Comparison of ENCODE assay signal across 2 cellular contexts in genomic region chr11:35038211-35038930, GRCh38.
TF ChIP-seq lines count a peak whose summit lies in the region.

No MANE protein-coding gene starts in this region.

TF ChIP-seq in GM12878, 131 proteins besides CTCF, POLR2A, EP300 and RAD21:
- TF ChIP-seq YBX1 (IDR thresholded peaks at IDR 0.05) (no peak), RUNX3 (IDR thresholded peaks at IDR 0.05; ENCODE audit: low read length) (no peak), MTA2 (IDR thresholded peaks at IDR 0.05; ENCODE audit: low read depth) (no peak), PML (IDR thresholded peaks at IDR 0.05; ENCODE audit: low read length) (no peak), CREB1 (IDR thresholded peaks at IDR 0.05; ENCODE audit: low read depth) (no peak), BACH1 (IDR thresholded peaks at IDR 0.05; ENCODE audit: borderline replicate concordance) (no peak), ZBTB33 (IDR thresholded peaks at IDR 0.05) (no peak), NFIC (IDR thresholded peaks at IDR 0.05; ENCODE audit: low read depth, low read length) (no peak), E2F8 (IDR thresholded peaks at IDR 0.05; ENCODE audit: low read depth, partially characterized antibody) (no peak), CBFB (IDR thresholded peaks at IDR 0.05; ENCODE audit: low read depth) (no peak), HDGF (IDR thresholded peaks at IDR 0.05) (no peak)

TF ChIP-seq in HepG2, 621 proteins besides CTCF, POLR2A, EP300 and RAD21:
- TF ChIP-seq MAFG (CRISPR knock-in tag; IDR thresholded peaks at IDR 0.05): no peak
- TF ChIP-seq SOX13 (IDR thresholded peaks at IDR 0.05): no peak
- TF ChIP-seq SOX13 (CRISPR knock-in tag; conservative IDR thresholded peaks at IDR 0.05 in 1 of 2, IDR thresholded peaks at IDR 0.05 in 1 of 2): no peak
- no peak for TF ChIP-seq TCF7 (IDR thresholded peaks at IDR 0.05; ENCODE audit: low read depth)
- no peak for TF ChIP-seq KDM2A (CRISPR knock-in tag; IDR thresholded peaks at IDR 0.05; ENCODE audit: borderline replicate concordance, low read depth)
- no peak for TF ChIP-seq ZNF83 (CRISPR knock-in tag; IDR thresholded peaks at IDR 0.05; ENCODE audit: borderline replicate concordance)
- TF ChIP-seq, protein P1, sequence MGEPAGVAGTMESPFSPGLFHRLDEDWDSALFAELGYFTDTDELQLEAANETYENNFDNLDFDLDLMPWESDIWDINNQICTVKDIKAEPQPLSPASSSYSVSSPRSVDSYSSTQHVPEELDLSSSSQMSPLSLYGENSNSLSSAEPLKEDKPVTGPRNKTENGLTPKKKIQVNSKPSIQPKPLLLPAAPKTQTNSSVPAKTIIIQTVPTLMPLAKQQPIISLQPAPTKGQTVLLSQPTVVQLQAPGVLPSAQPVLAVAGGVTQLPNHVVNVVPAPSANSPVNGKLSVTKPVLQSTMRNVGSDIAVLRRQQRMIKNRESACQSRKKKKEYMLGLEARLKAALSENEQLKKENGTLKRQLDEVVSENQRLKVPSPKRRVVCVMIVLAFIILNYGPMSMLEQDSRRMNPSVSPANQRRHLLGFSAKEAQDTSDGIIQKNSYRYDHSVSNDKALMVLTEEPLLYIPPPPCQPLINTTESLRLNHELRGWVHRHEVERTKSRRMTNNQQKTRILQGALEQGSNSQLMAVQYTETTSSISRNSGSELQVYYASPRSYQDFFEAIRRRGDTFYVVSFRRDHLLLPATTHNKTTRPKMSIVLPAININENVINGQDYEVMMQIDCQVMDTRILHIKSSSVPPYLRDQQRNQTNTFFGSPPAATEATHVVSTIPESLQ (CRISPR knock-in tag; conservative IDR thresholded peaks at IDR 0.05): no peak
- no peak for TF ChIP-seq TSC22D2 (CRISPR knock-in tag; IDR thresholded peaks at IDR 0.05; ENCODE audit: borderline replicate concordance)
